In genomic region chr9:123450096-123450495, GRCh38 we compare ENCODE assay signal across 22 cellular contexts.
DNase-seq lines count a peak whose midpoint lies in the region; ATAC-seq, FAIRE-seq and TF ChIP-seq lines count a peak whose summit lies in the region.
"Had no signal": no experiment of that assay in that cellular context is flagged by ENCODE, and none has a peak within 500 bp of the region (broad histone marks: within the 10 kb centered on the region; RNA-seq: fewer than 3 reads in every experiment).

No MANE protein-coding gene starts in this region.

- H3K14ac ChIP-seq in neuronal stem cell (ENCODE audit: low read length): no peak overlapping the region

- no peaks in the 10 kb centered on the region for H3K79me2 ChIP-seq in GM12878 (ENCODE audit: control insufficient read depth, insufficient read depth, low read length)

- no peak overlapping the region for H4K8ac ChIP-seq in neuronal stem cell (ENCODE audit: low read depth, low read length)

- H3K4ac ChIP-seq in neuronal stem cell (ENCODE audit: low read length): no peak overlapping the region

- no peak overlapping the region for H2AFZ ChIP-seq in GM12878 (ENCODE audit: control insufficient read depth, low read depth, low read length)
- no peak overlapping the region for H2AFZ ChIP-seq in neuronal stem cell (ENCODE audit: low read length)
- H2AFZ ChIP-seq: GM23338 had no signal

- intact Hi-C loops in GM12878 (cut with micrococcal nuclease; ENCODE audit: unreplicated experiment): no loop called here

- peak overlapping the region; percentile 91 for H2AK5ac ChIP-seq in neuronal stem cell (ENCODE audit: low read depth, low read length)

- TSS peak; percentile 12 for BruUV-seq in GM12878 (replicated peaks; lab: Mats Ljungman, UMichigan)

- RAD21 ChIA-PET in GM12878 (lab: Charles Lee; ENCODE audit: unreplicated experiment): no interaction called here

- H4K20me1 ChIP-seq in GM12878 (ENCODE audit: control insufficient read depth, insufficient read depth): no peaks in the 10 kb centered on the region

- H3K18ac ChIP-seq in neuronal stem cell (ENCODE audit: low read length): no peak overlapping the region

- SMC1A ChIA-PET in GM12878 (lab: Charles Lee; ENCODE audit: uncharacterized antibody, unreplicated experiment): no interaction called here

- H2BK15ac ChIP-seq in neuronal stem cell (ENCODE audit: low read length): no peak overlapping the region

- in situ Hi-C loops in GM12878 (cut with MboI): no loop called here

- H3K4me3 ChIP-seq in GM12878 (no peak overlapping the region), neuronal stem cell (ENCODE audit: low read length in 2 of 2) (no peak overlapping the region)
- H3K4me3 ChIP-seq: GM23338 had no signal

- CTCF ChIA-PET in GM12878 (lab: Yijun Ruan, JAX): no interaction called here

- TF ChIP-seq RAD21 in GM12878 (IDR thresholded peaks at IDR 0.05; ENCODE audit: insufficient read depth, low read depth, low read length): no peak

- DNase-seq in NCI-H1092 treated with DMSO at 0.1 percent for 48 hours (lab: John Stamatoyannopoulos, UW) (peak; percentile 43), NCI-H1092 (lab: John Stamatoyannopoulos, UW) (no peak), GM12878 (ENCODE audit: low read depth, low spot score) (no peak), left lobe of liver (ENCODE audit: low spot score) (peak; percentile 48), neuronal stem cell (ENCODE audit: low spot score) (no peak), NCI-H2107 (lab: John Stamatoyannopoulos, UW) (no peak), NCI-H146 treated with DMSO at 0.1 percent for 48 hours (lab: John Stamatoyannopoulos, UW; ENCODE audit: unreplicated experiment) (no peak), SKM-1 (lab: John Stamatoyannopoulos, UW; ENCODE audit: unreplicated experiment) (no peak)
- DNase-seq: DMS53, H9, KBM-7, MV-4-11, NCI-H1694, NCI-H2029 treated with DMSO at 0.1 percent for 48 hours, NCI-H2227 treated with DMSO at 0.1 percent for 48 hours, NCI-H526 treated with DMSO at 0.1 percent for 48 hours, SHP77 had no signal

- no peak overlapping the region for H2BK5ac ChIP-seq in neuronal stem cell (ENCODE audit: low read length)

- POLR2A ChIA-PET in GM12878 (lab: Charles Lee): no interaction called here

- no peaks in the 10 kb centered on the region for H3K27me3 ChIP-seq in GM12878 (replicated peaks in 1 of 2; ENCODE audit: control insufficient read depth in 2 of 2, insufficient read depth in 2 of 2, low read length in 1 of 2)
- H3K27me3 ChIP-seq in neuronal stem cell (ENCODE audit: control insufficient read depth in 3 of 3, insufficient read depth in 3 of 3, low read depth in 1 of 3, low read length in 3 of 3): no peaks in the 10 kb centered on the region

- H3K23ac ChIP-seq in neuronal stem cell (ENCODE audit: low read depth, low read length, poor library complexity): peak overlapping the region; percentile 44

- no peaks in the 10 kb centered on the region for H3K79me1 ChIP-seq in neuronal stem cell (ENCODE audit: low read depth, low read length)

- H2BK12ac ChIP-seq in neuronal stem cell (ENCODE audit: low read length): no peak overlapping the region

- ATAC-seq in GM12878: no peak
- ATAC-seq in left lobe of liver: peak; percentile 56
- ATAC-seq: GM23338, Panc1 had no signal

- H3K36me3 ChIP-seq in GM12878 (ENCODE audit: control insufficient read depth in 2 of 2, insufficient read depth in 2 of 2, low read length in 1 of 2): peaks cover 2 to 4% of the 10 kb centered on the region in 2 experiments; a peak in 2 of 4 replicates
- H3K36me3 ChIP-seq in neuronal stem cell (replicated peaks in 1 of 2; ENCODE audit: control insufficient read depth in 2 of 2, insufficient read depth in 2 of 2, low read length in 2 of 2): no peaks in the 10 kb centered on the region

- H3K27ac ChIP-seq in GM12878 (ENCODE audit: control insufficient read depth, insufficient read depth): no peak overlapping the region
- no peak overlapping the region for H3K27ac ChIP-seq in neuronal stem cell (replicated peaks; ENCODE audit: low read length)
- H3K27ac ChIP-seq: 22Rv1, RWPE1 had no signal

- H4K91ac ChIP-seq in neuronal stem cell (ENCODE audit: low read depth, low read length, poor library complexity): no peak overlapping the region

- H3K9me3 ChIP-seq in GM12878 (replicated peaks; ENCODE audit: control insufficient read depth, insufficient read depth, low read length) (no peaks in the 10 kb centered on the region), neuronal stem cell (replicated peaks in 1 of 2; ENCODE audit: control insufficient read depth in 2 of 2, insufficient read depth in 1 of 2, low read depth in 1 of 2, low read length in 2 of 2) (no peaks in the 10 kb centered on the region)

- H3K4me1 ChIP-seq in GM12878 (ENCODE audit: control insufficient read depth, insufficient read depth, low read length) (no peaks in the 10 kb centered on the region), neuronal stem cell (ENCODE audit: control insufficient read depth in 2 of 2, insufficient read depth in 1 of 2, low read depth in 1 of 2, low read length in 2 of 2) (peaks cover 15 to 35% of the 10 kb centered on the region in 2 donors)

- WGBS in GM12878 (ENCODE audit: insufficient coverage, insufficient replicate concordance, low lambda C conversion rate, missing lambda C conversion rate): 82% methylated on average over 10 of the region's 10 CpGs
- no CpG with 5 or more reads among the region's 10 CpGs for WGBS in neuronal stem cell (ENCODE audit: extremely low coverage in 2 of 2, insufficient read length in 2 of 2, insufficient replicate concordance in 1 of 2), 2 donors

- TF ChIP-seq POLR2A in GM12878 (IDR thresholded peaks at IDR 0.05; ENCODE audit: low read depth, low read length): no peak

- H3K4me2 ChIP-seq in GM12878 (ENCODE audit: control insufficient read depth, insufficient read depth) (no peak overlapping the region), neuronal stem cell (ENCODE audit: insufficient read depth, low read length, poor library complexity, severe bottlenecking) (no peak overlapping the region)
- H3K4me2 ChIP-seq: GM23338 had no signal

- no peak for FAIRE-seq in GM12878 (lab: Jason Lieb, UNC)
- FAIRE-seq: HTR-8/SVneo had no signal

- TF ChIP-seq EP300 in GM12878 (IDR thresholded peaks at IDR 0.05; ENCODE audit: borderline replicate concordance in 1 of 2, control insufficient read depth in 1 of 2, low read depth in 2 of 2, low read length in 2 of 2): no peak

- peak overlapping the region; percentile 83 for H2BK120ac ChIP-seq in neuronal stem cell (ENCODE audit: low read depth, low read length)

- TF ChIP-seq CTCF in GM12878 (IDR thresholded peaks at IDR 0.05 in 2 of 3, conservative IDR thresholded peaks at IDR 0.05 in 1 of 3; ENCODE audit: control insufficient read depth in 2 of 3, extremely low read depth in 1 of 3, insufficient read depth in 1 of 3, low read depth in 3 of 3, low read length in 3 of 3): no peak

- H3K9ac ChIP-seq in GM12878 (ENCODE audit: control insufficient read depth, insufficient read depth, low read length) (no peak overlapping the region), neuronal stem cell (ENCODE audit: low read depth, low read length, poor library complexity) (peak overlapping the region; percentile 38)

TF ChIP-seq in GM12878, 131 proteins besides CTCF, POLR2A, EP300 and RAD21 (continues in another document):
- TF ChIP-seq TCF12 (IDR thresholded peaks at IDR 0.05; ENCODE audit: low read depth, low read length) (no peak), MLLT1 (IDR thresholded peaks at IDR 0.05) (no peak), SPI1 (IDR thresholded peaks at IDR 0.05; ENCODE audit: borderline replicate concordance, insufficient read depth, low read depth, low read length) (no peak), BACH1 (IDR thresholded peaks at IDR 0.05; ENCODE audit: borderline replicate concordance) (no peak)

Comparison
In these comparisons a context has a peak if more than half of its experiments do, and no peak if none do; other contexts are left out.
1. DNase-seq: peak in NCI-H1092 treated with DMSO at 0.1 percent for 48 hours (single experiment) and left lobe of liver (single experiment); none in NCI-H1092 (single experiment), GM12878 (single experiment), neuronal stem cell (single experiment), NCI-H2107 (single experiment), NCI-H146 treated with DMSO at 0.1 percent for 48 hours (single experiment) and SKM-1 (single experiment).